Comparison of ENCODE assay signal across 8 cellular contexts in the genomic region with DNA sequence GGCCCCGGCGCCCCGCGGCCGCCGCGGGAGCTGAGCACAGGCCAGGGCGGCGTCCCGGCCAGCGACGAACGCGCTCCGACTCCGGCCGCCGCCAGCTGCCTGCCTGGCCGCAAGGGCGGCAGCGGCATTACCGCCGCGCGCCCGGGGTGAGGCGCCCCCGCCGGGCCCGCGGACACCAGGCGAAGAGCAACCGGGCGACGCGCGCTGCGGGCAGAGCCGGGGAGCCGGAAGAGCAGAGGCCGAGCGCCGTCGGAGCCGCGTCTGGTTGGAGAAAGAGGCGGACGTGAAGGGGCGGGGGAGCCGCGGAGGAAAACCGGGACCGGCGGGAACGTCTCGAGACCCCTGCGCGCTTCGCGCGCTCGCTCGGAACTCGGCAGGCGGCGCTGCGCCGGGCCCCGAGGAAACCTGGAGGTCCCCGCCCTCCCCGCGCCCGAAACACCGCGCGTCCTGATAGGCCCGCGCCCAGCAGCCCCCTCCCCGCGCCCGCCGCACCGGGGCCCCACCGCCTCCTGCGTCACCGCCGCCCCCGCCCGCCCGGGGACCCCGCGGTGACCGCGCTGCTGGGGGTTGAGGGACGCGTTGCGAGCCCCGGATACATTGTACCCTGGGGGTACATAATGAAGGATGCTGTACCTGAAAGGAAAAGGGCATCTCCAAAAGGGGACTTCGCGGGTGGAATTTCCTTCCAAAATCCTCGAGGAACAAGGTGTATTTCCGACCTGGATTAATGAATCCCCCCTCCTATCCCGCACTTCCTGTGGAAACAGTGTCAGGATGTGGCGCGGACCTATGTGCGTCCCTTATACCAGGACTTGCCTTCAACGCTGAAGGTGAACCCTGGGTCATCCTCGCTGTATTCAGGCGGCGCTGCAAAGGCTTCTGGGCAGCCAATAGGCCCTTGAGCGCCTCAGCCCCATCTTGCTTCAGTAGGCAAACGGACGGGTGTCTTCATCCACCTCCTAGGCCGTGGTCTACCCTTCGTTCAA. TPM values are rescaled to one million over a fixed set of nuclear protein-coding genes. Genes with fewer than 3 reads are reported as not detected.
A peak's percentile ranks its signal among the peaks of the same experiment; 100 is the strongest.
DNase-seq lines count a peak whose midpoint lies in the region; ATAC-seq and TF ChIP-seq lines count a peak whose summit lies in the region.

No MANE protein-coding gene starts in this region.

- H3K27me3 Mint-ChIP-seq in immature natural killer cell (ENCODE audit: low read depth in 3 of 3), result peaks cover 6 to 14% (median 10%) of the 10 kb centered on the region in 3 donors

- peak overlapping the region in 16 of 21 experiments; percentile 2 to 81 (median 66) for H3K27ac ChIP-seq in skin epidermis

- H3K36me3 Mint-ChIP-seq in immature natural killer cell, result no peaks in the 10 kb centered on the region

- peak; percentile 18 for TF ChIP-seq CTCF in cardiac fibroblast (IDR thresholded peaks at IDR 0.05; ENCODE audit: low read depth, low read length)

- no peaks in the 10 kb centered on the region for H3K9me3 Mint-ChIP-seq in immature natural killer cell

- peak; percentile 68 for ATAC-seq in HG02852 (IDR thresholded peaks at IDR 0.05; ENCODE audit: unreplicated experiment)

- H3K4me1 Mint-ChIP-seq in immature natural killer cell, result peaks cover 40 to 61% of the 10 kb centered on the region in 2 donors

- peak overlapping the region; percentile 95 to 97 (median 96) for H3K4me3 Mint-ChIP-seq in immature natural killer cell

- DNase-seq in activated CD8-positive, alpha-beta memory T cell treated with anti-CD3 and anti-CD28 coated beads for 24 hours, result peak; percentile 72
- DNase-seq in activated CD8-positive, alpha-beta memory T cell treated with anti-CD3 and anti-CD28 coated beads, Interleukin-2, amount 50 U/mL, for 4 hours, result no peak
- peak; percentile 18 for DNase-seq in NCI-H1436 treated with DMSO at 0.1 percent for 48 hours (lab: John Stamatoyannopoulos, UW)
- peak; percentile 20 for DNase-seq in T1000 (lab: John Stamatoyannopoulos, UW)
- DNase-seq in cardiac fibroblast (ENCODE audit: low read depth in 2 of 2), result peak; percentile 68 to 86
- peak; percentile 78 to 81 (median 78) for DNase-seq in immature natural killer cell

- H3K4me3 ChIP-seq in cardiac fibroblast (replicated peaks in 1 of 2; ENCODE audit: low read depth in 2 of 2, low read length in 2 of 2), result peak overlapping the region; percentile 58 to 59
- H3K4me3 ChIP-seq in skin epidermis, result peak overlapping the region; percentile 51 to 67 (median 60)

- H3K27ac Mint-ChIP-seq in immature natural killer cell, result peak overlapping the region; percentile 93 to 98 (median 97)

RNA-seq across cellular contexts. Expression of a gene that starts 1.0 kb away (rescaled TPM):
- polyA plus RNA-seq in immature natural killer cell, result 1 to 10 TPM in 2 of 3 donors, under 1 TPM in 1; 0.83 to 3.2 (median 1.5) TPM
